In genomic region chr3:170644711-170645110, GRCh38 we compare ENCODE assay signal across 23 cellular contexts. TPM values are rescaled to one million over a fixed set of nuclear protein-coding genes. Genes with fewer than 3 reads are reported as not detected.
A peak's percentile ranks its signal among the peaks of the same experiment; 100 is the strongest.
DNase-seq lines count a peak whose midpoint lies in the region; ATAC-seq lines count a peak whose summit lies in the region.
"Had no signal": no experiment of that assay in that cellular context is flagged by ENCODE, and none has a peak within 500 bp of the region (broad histone marks: within the 10 kb centered on the region; RNA-seq: fewer than 3 reads in every experiment).

No MANE protein-coding gene starts in this region.

- H3K27ac ChIP-seq in substantia nigra (ENCODE audit: low read depth, low read length, poor library complexity, severe bottlenecking) = peak overlapping the region; percentile 97
- H3K27ac ChIP-seq: KMS-11, RWPE1, SJCRH30 had no signal

- DNase-seq in DMS79 treated with DMSO at 0.1 percent for 48 hours (lab: John Stamatoyannopoulos, UW) (peak; percentile 39), DMS79 (lab: John Stamatoyannopoulos, UW) (no peak), RPMI7951 (ENCODE audit: low read depth) (peak; percentile 17), fibroblast of gingiva (ENCODE audit: low read depth) (peak; percentile 33), substantia nigra (lab: John Stamatoyannopoulos, UW) (peak in 1 of 49 donors; percentile 20), left colon (no peak)
- DNase-seq in activated CD4-positive, alpha-beta T cell treated with anti-CD3 and anti-CD28 coated beads for 4 hours = no peak
- DNase-seq: 8988T, COR-L47, DMS53, GDM1, GOT3, HFFc6, MG63, NCI-H1092 treated with DMSO at 0.1 percent for 48 hours, NCI-H1694 treated with DMSO at 0.1 percent for 48 hours, NCI-H2171 treated with DMSO at 0.1 percent for 48 hours, NCI-H510A treated with DMSO at 0.1 percent for 48 hours, OCI-M1, SJCRH30 had no signal

- ATAC-seq in left colon = no peak
- no peak for ATAC-seq in HG03469 (IDR thresholded peaks at IDR 0.05; ENCODE audit: unreplicated experiment)

- intact Hi-C loops in left colon (cut with DNase I, micrococcal nuclease) = no loop called here

RNA-seq across cellular contexts. Expression of gene SLC7A14, which starts 58.8 kb away (rescaled TPM):
- 0.12 TPM in 1 of 2 replicates, not detected in the other for total RNA-seq in RPMI7951 (2014; rRNA removed; shearing (Covaris generic))
- total RNA-seq in left colon = under 1 TPM; 0.15 to 0.34 TPM
- total RNA-seq: SJCRH30 had no signal

Comparison
In these comparisons a context has a peak if more than half of its experiments do, and no peak if none do; other contexts are left out.
1. DNase-seq: peak in DMS79 treated with DMSO at 0.1 percent for 48 hours (single experiment), RPMI7951 (single experiment) and fibroblast of gingiva (single experiment); none in DMS79 (single experiment), activated CD4-positive, alpha-beta T cell treated with anti-CD3 and anti-CD28 coated beads for 4 hours (0 of 2) and left colon (0 of 2).